Comparison of ENCODE assay signal across 8 cellular contexts in genomic region chr21:25501996-25502665, GRCh38.
A peak's percentile ranks its signal among the peaks of the same experiment; 100 is the strongest.
DNase-seq lines count a peak whose midpoint lies in the region; ATAC-seq, FAIRE-seq and TF ChIP-seq lines count a peak whose summit lies in the region.

No MANE protein-coding gene starts in this region.

- in situ Hi-C loops in GM13977 (cut with MboI; ENCODE audit: low pct_unique_long_range_greater_than_20kb, low sequenced_read_pairs, unreplicated experiment), result loop anchor here (5.0 to 10.0 kb wide), 2 partner anchors 60 to 77 kb away; no protein-coding TSS in a partner anchor

- peak; percentile 29 for DNase-seq in activated CD8-positive, alpha-beta memory T cell treated with anti-CD3 and anti-CD28 coated beads, Interleukin-2, amount 50 U/mL, for 4 hours
- DNase-seq in stimulated activated CD8-positive, alpha-beta memory T cell treated with anti-CD3 and anti-CD28 coated beads, Interleukin-12 subunit alpha, Interleukin-12 subunit beta, amount 100 ng/mL, for 4 hours (ENCODE audit: low read depth), result peak; percentile 5
- DNase-seq in H54 (ENCODE audit: insufficient read length, low spot score), result no peak
- DNase-seq in NCI-H1417 (lab: John Stamatoyannopoulos, UW), result no peak
- no peak for DNase-seq in NCI-H1436 treated with DMSO at 0.1 percent for 48 hours (lab: John Stamatoyannopoulos, UW)
- DNase-seq in GM13977 (ENCODE audit: low spot score), result no peak

- peak; percentile 75 for ATAC-seq in GM19452 (IDR thresholded peaks at IDR 0.05; ENCODE audit: unreplicated experiment)
- peak; percentile 48 for ATAC-seq in HG03159 (IDR thresholded peaks at IDR 0.05; ENCODE audit: unreplicated experiment)

- no peak for TF ChIP-seq CTCF in GM13977 (IDR thresholded peaks at IDR 0.05; ENCODE audit: extremely low read depth, insufficient read depth, missing control alignments)

- TF ChIP-seq POLR2A in H54 (IDR thresholded peaks at IDR 0.05; ENCODE audit: low read depth, low read length), result no peak

- FAIRE-seq in H54 (lab: Jason Lieb, UNC), result no peak

Comparison
In these comparisons a context has a peak if more than half of its experiments do, and no peak if none do; other contexts are left out.
1. DNase-seq: peak in activated CD8-positive, alpha-beta memory T cell treated with anti-CD3 and anti-CD28 coated beads, Interleukin-2, amount 50 U/mL, for 4 hours (single experiment) and stimulated activated CD8-positive, alpha-beta memory T cell treated with anti-CD3 and anti-CD28 coated beads, Interleukin-12 subunit alpha, Interleukin-12 subunit beta, amount 100 ng/mL, for 4 hours (single experiment); none in H54 (single experiment), NCI-H1417 (0 of 3), NCI-H1436 treated with DMSO at 0.1 percent for 48 hours (single experiment) and GM13977 (single experiment).